In genomic region chr11:69919659-69920499, GRCh38 we compare ENCODE assay signal across 17 cellular contexts.
A peak's percentile ranks its signal among the peaks of the same experiment; 100 is the strongest.
DNase-seq lines count a peak whose midpoint lies in the region; ATAC-seq and TF ChIP-seq lines count a peak whose summit lies in the region.
"Had no signal": no experiment of that assay in that cellular context is flagged by ENCODE, and none has a peak within 500 bp of the region (broad histone marks: within the 10 kb centered on the region; RNA-seq: fewer than 3 reads in every experiment).

No MANE protein-coding gene starts in this region.

- H3K27ac ChIP-seq in breast epithelium: peak overlapping the region; percentile 84 to 90
- no peak overlapping the region for H3K27ac ChIP-seq in mammary epithelial cell (ENCODE audit: insufficient read depth, low read depth, low read length)
- peak overlapping the region; percentile 90 to 98 for H3K27ac ChIP-seq in ascending aorta
- H3K27ac ChIP-seq in tibial artery: peak overlapping the region; percentile 91 to 92
- H3K27ac ChIP-seq: upper lobe of right lung had no signal

- H3K27ac Mint-ChIP-seq in memory B cell: no peak overlapping the region
- H3K27ac Mint-ChIP-seq: activated CD4-positive, alpha-beta memory T cell treated with anti-CD3 and anti-CD28 coated beads for 36 hours had no signal

- TF ChIP-seq POLR2A in breast epithelium (IDR thresholded peaks at IDR 0.05): no peak

- in situ Hi-C loops in mammary epithelial cell (cut with MboI; ENCODE audit: low sequenced_read_pairs in 2 of 2): loop anchor here in 1 of 2 donors (10.0 kb wide), 1 partner anchor 235 kb away; no protein-coding TSS in a partner anchor

- ATAC-seq in memory B cell (ENCODE audit: low read depth) (peak; percentile 26), GM19452 (IDR thresholded peaks at IDR 0.05; ENCODE audit: unreplicated experiment) (no peak), HG03097 (IDR thresholded peaks at IDR 0.05; ENCODE audit: low FRiP score, unreplicated experiment) (no peak)

- peaks cover 8 to 12% of the 10 kb centered on the region in 2 donors for H3K4me1 ChIP-seq in breast epithelium
- peaks cover 25% of the 10 kb centered on the region for H3K4me1 ChIP-seq in mammary epithelial cell (ENCODE audit: insufficient read depth, low read length)
- H3K4me1 ChIP-seq in ascending aorta: peaks cover 23 to 37% of the 10 kb centered on the region in 2 donors
- H3K4me1 ChIP-seq in tibial artery: peaks cover 7 to 45% (median 38%) of the 10 kb centered on the region in 4 donors

- H3K79me2 ChIP-seq in mammary epithelial cell (ENCODE audit: insufficient read depth, low read length): no peaks in the 10 kb centered on the region

- CTCF ChIA-PET in mammary epithelial cell (lab: Charles Lee; ENCODE audit: low non-redundant PET): no interaction called here

- H2AFZ ChIP-seq in mammary epithelial cell (ENCODE audit: low read depth, low read length): no peak overlapping the region

- H3K9ac ChIP-seq in mammary epithelial cell (ENCODE audit: insufficient read depth, low read length): no peak overlapping the region

- peaks cover 6% of the 10 kb centered on the region for H3K4me1 Mint-ChIP-seq in memory B cell

- DNase-seq in breast epithelium (ENCODE audit: low spot score in 2 of 2) (peak in 1 of 2 donors; percentile 24), mammary epithelial cell (no peak), ascending aorta (ENCODE audit: low spot score in 2 of 2) (peak in 1 of 2 donors; percentile 63), memory B cell (ENCODE audit: low spot score in 2 of 2) (no peak), tibial artery (peak; percentile 13 to 56), NCI-H226 (no peak)
- DNase-seq: activated CD4-positive, alpha-beta memory T cell treated with anti-CD3 and anti-CD28 coated beads for 36 hours; CD4-positive, alpha-beta memory T cell; cerebellar nuclear complex; EL; MV-4-11; NCI-H187 treated with DMSO at 0.1 percent for 48 hours; stimulated activated naive CD4-positive, alpha-beta T cell treated with Interleukin-2 at 50 U/mL for 16 hours had no signal

- TF ChIP-seq CTCF in breast epithelium (IDR thresholded peaks at IDR 0.05) (no peak), mammary epithelial cell (conservative IDR thresholded peaks at IDR 0.05 in 1 of 2, IDR thresholded peaks at IDR 0.05 in 1 of 2; ENCODE audit: extremely low read depth in 1 of 2, insufficient read depth in 1 of 2, low read depth in 1 of 2, low read length in 2 of 2) (no peak), ascending aorta (IDR thresholded peaks at IDR 0.05) (no peak), tibial artery (IDR thresholded peaks at IDR 0.05) (no peak)

- H3K27me3 ChIP-seq in breast epithelium (no peaks in the 10 kb centered on the region), mammary epithelial cell (ENCODE audit: insufficient read depth, low read length) (no peaks in the 10 kb centered on the region), ascending aorta (no peaks in the 10 kb centered on the region), tibial artery (no peaks in the 10 kb centered on the region)
- H3K27me3 ChIP-seq: right atrium auricular region had no signal

- BruUV-seq in mammary epithelial cell (replicated peaks; lab: Mats Ljungman, UMichigan): no TSS peak

- H3K4me3 ChIP-seq in breast epithelium (no peak overlapping the region), mammary epithelial cell (replicated peaks in 1 of 3; ENCODE audit: insufficient read depth in 1 of 3, low read depth in 2 of 3, low read length in 3 of 3) (no peak overlapping the region), ascending aorta (no peak overlapping the region), tibial artery (no peak overlapping the region)
- H3K4me3 ChIP-seq: right atrium auricular region, upper lobe of right lung had no signal

- peaks cover 8% of the 10 kb centered on the region for H3K9me3 Mint-ChIP-seq in memory B cell
- H3K9me3 Mint-ChIP-seq: activated CD4-positive, alpha-beta memory T cell treated with anti-CD3 and anti-CD28 coated beads for 36 hours had no signal

- intact Hi-C loops in breast epithelium (cut with DNase I; ENCODE audit: low total_unique reads) (loop anchor here (10.0 kb wide), 1 partner anchor 265 kb away; no protein-coding TSS in a partner anchor), mammary epithelial cell (cut with micrococcal nuclease) (no loop called here), ascending aorta (cut with DNase I) (loop anchor here (1.0 to 10.0 kb wide), 7 partner anchors 67 to 905 kb away; partner anchors contain the start of genes ANO1 and MRGPRF), tibial artery (cut with DNase I; ENCODE audit: low total_unique reads) (loop anchor here (5.0 kb wide), 1 partner anchor 157 kb away; the partner anchor contains the start of gene ANO1)

- no peaks in the 10 kb centered on the region for H3K9me3 ChIP-seq in breast epithelium
- no peaks in the 10 kb centered on the region for H3K9me3 ChIP-seq in mammary epithelial cell (replicated peaks; ENCODE audit: insufficient read depth, low read length)
- no peaks in the 10 kb centered on the region for H3K9me3 ChIP-seq in ascending aorta
- H3K9me3 ChIP-seq in tibial artery: no peaks in the 10 kb centered on the region
- H3K9me3 ChIP-seq: upper lobe of right lung had no signal

- no peak overlapping the region for H3K4me3 Mint-ChIP-seq in memory B cell
- H3K4me3 Mint-ChIP-seq: activated CD4-positive, alpha-beta memory T cell treated with anti-CD3 and anti-CD28 coated beads for 36 hours; CD4-positive, alpha-beta memory T cell had no signal

- no peak overlapping the region for H3K4me2 ChIP-seq in mammary epithelial cell (ENCODE audit: insufficient read depth, low read depth, low read length)

- dilution Hi-C loops in mammary epithelial cell (cut with HindIII; ENCODE audit: low sequenced_read_pairs): loop anchor here (5.0 kb wide), 5 partner anchors 48 to 272 kb away; no protein-coding TSS in a partner anchor

- H3K36me3 Mint-ChIP-seq in memory B cell: peaks cover 9% of the 10 kb centered on the region
- H3K36me3 Mint-ChIP-seq: activated CD4-positive, alpha-beta memory T cell treated with anti-CD3 and anti-CD28 coated beads for 36 hours; CD4-positive, alpha-beta memory T cell had no signal

- whole genome bisulfite sequencing in mammary epithelial cell (ENCODE audit: low coverage, missing lambda C conversion rate): 96% methylated on average over 3 of the region's 4 CpGs

- no peaks in the 10 kb centered on the region for H4K20me1 ChIP-seq in mammary epithelial cell (ENCODE audit: insufficient read depth, low read length)

- no peaks in the 10 kb centered on the region for H3K36me3 ChIP-seq in breast epithelium
- no peaks in the 10 kb centered on the region for H3K36me3 ChIP-seq in mammary epithelial cell (ENCODE audit: insufficient read depth, low read length)
- no peaks in the 10 kb centered on the region for H3K36me3 ChIP-seq in ascending aorta
- no peaks in the 10 kb centered on the region for H3K36me3 ChIP-seq in tibial artery
- H3K36me3 ChIP-seq: right atrium auricular region, upper lobe of right lung had no signal

- H3K27me3 Mint-ChIP-seq in memory B cell: peaks cover 29% of the 10 kb centered on the region

Comparison
In these comparisons a context has a peak if more than half of its experiments do, and no peak if none do; other contexts are left out.
1. DNase-seq: peak in tibial artery (2 of 2); none in mammary epithelial cell (single experiment), memory B cell (0 of 2) and NCI-H226 (single experiment).